10 cellular contexts compared by ENCODE assay signal in genomic region chr2:136057023-136057801, GRCh38.
DNase-seq lines count a peak whose midpoint lies in the region; ATAC-seq and TF ChIP-seq lines count a peak whose summit lies in the region.
"Had no signal": no experiment of that assay in that cellular context is flagged by ENCODE, and none has a peak within 500 bp of the region (broad histone marks: within the 10 kb centered on the region; RNA-seq: fewer than 3 reads in every experiment).

No MANE protein-coding gene starts in this region.

- TF ChIP-seq CTCF in GM12864 (IDR thresholded peaks at IDR 0.05; ENCODE audit: low read depth, low read length, missing control alignments) = no peak
- TF ChIP-seq CTCF in endodermal cell (conservative IDR thresholded peaks at IDR 0.05) = no peak
- TF ChIP-seq CTCF in WTC11 (IDR thresholded peaks at IDR 0.05) = no peak

- CTCF ChIA-PET in WTC11 (lab: Charles Lee) = interaction anchor here (1.1 to 1.7 kb wide), 2 partner anchors 60 to 143 kb away, joined by 3 to 5 read pairs; no protein-coding TSS in a partner anchor

- peaks cover 6% of the 10 kb centered on the region for H3K9me3 Mint-ChIP-seq in central memory CD8-positive, alpha-beta T cell
- H3K9me3 Mint-ChIP-seq in endodermal cell = no peaks in the 10 kb centered on the region
- H3K9me3 Mint-ChIP-seq in WTC11 = peaks cover 4% of the 10 kb centered on the region

- H3K9me3 ChIP-seq in endodermal cell (ENCODE audit: control insufficient read depth, low read length) = no peaks in the 10 kb centered on the region
- H3K9me3 ChIP-seq: upper lobe of right lung had no signal

- no peaks in the 10 kb centered on the region for H3K36me3 Mint-ChIP-seq in central memory CD8-positive, alpha-beta T cell (ENCODE audit: insufficient read depth)
- H3K36me3 Mint-ChIP-seq in endodermal cell (ENCODE audit: low read depth) (no peaks in the 10 kb centered on the region), WTC11 (no peaks in the 10 kb centered on the region)

- H3K4me1 Mint-ChIP-seq in central memory CD8-positive, alpha-beta T cell = peaks cover 56% of the 10 kb centered on the region
- H3K4me1 Mint-ChIP-seq in endodermal cell = peaks cover 19% of the 10 kb centered on the region
- H3K4me1 Mint-ChIP-seq in WTC11 = peaks cover 13% of the 10 kb centered on the region

- no peak overlapping the region for H3K9ac ChIP-seq in endodermal cell (ENCODE audit: extremely low read depth, low read length, poor library complexity, severe bottlenecking)

- 93 to 95% methylated on average over 4 to 6 of the region's 6 CpGs for WGBS in endodermal cell (ENCODE audit: insufficient coverage in 1 of 2, insufficient read length in 1 of 2), 2 experiments

- peak overlapping the region; percentile 96 for H3K27ac Mint-ChIP-seq in central memory CD8-positive, alpha-beta T cell (ENCODE audit: low read depth)
- no peak overlapping the region for H3K27ac Mint-ChIP-seq in endodermal cell
- H3K27ac Mint-ChIP-seq in WTC11 = no peak overlapping the region

- ATAC-seq in GM21447 (IDR thresholded peaks at IDR 0.05; ENCODE audit: unreplicated experiment) = peak; percentile 39
- ATAC-seq in HG03460 (IDR thresholded peaks at IDR 0.05; ENCODE audit: unreplicated experiment) = peak; percentile 25
- ATAC-seq in central memory CD8-positive, alpha-beta T cell (replicated peaks; ENCODE audit: extremely low read depth, poor library complexity, severe bottlenecking) = peak; percentile 74
- ATAC-seq in WTC11 = no peak

- DNase-seq in GM12864 (ENCODE audit: low read depth) = peak; percentile 26
- DNase-seq in central memory CD8-positive, alpha-beta T cell (ENCODE audit: low spot score in 2 of 2) = peak in 1 of 2 donors; percentile 23
- no peak for DNase-seq in medulla oblongata (ENCODE audit: extremely low spot score)
- DNase-seq in NCI-H1930 (lab: John Stamatoyannopoulos, UW) = no peak
- no peak for DNase-seq in endodermal cell
- no peak for DNase-seq in WTC11 (ENCODE audit: low spot score)
- DNase-seq: upper lobe of right lung had no signal

- peak overlapping the region; percentile 23 for H3K4me3 Mint-ChIP-seq in central memory CD8-positive, alpha-beta T cell
- H3K4me3 Mint-ChIP-seq in endodermal cell (no peak overlapping the region), WTC11 (no peak overlapping the region)

- POLR2A ChIA-PET in WTC11 (lab: Charles Lee) = no interaction called here

- H3K4me3 ChIP-seq in GM12864 (ENCODE audit: low read depth, low read length) (no peak overlapping the region; the same call in 1 of the 2 replicates), endodermal cell (ENCODE audit: low read length) (no peak overlapping the region)
- H3K4me3 ChIP-seq: upper lobe of right lung had no signal

- no peak overlapping the region for H3K27ac ChIP-seq in endodermal cell (ENCODE audit: low read depth, low read length)
- H3K27ac ChIP-seq: RWPE1, upper lobe of right lung had no signal

- no peaks in the 10 kb centered on the region for H3K4me1 ChIP-seq in endodermal cell (ENCODE audit: control insufficient read depth, insufficient read depth, low read length)
- H3K4me1 ChIP-seq: upper lobe of right lung had no signal

- H3K27me3 ChIP-seq in endodermal cell (ENCODE audit: control insufficient read depth, insufficient read depth, low read length, poor library complexity, severe bottlenecking) = no peaks in the 10 kb centered on the region
- H3K27me3 ChIP-seq: upper lobe of right lung had no signal

- no peaks in the 10 kb centered on the region for H3K27me3 Mint-ChIP-seq in central memory CD8-positive, alpha-beta T cell
- H3K27me3 Mint-ChIP-seq in endodermal cell (ENCODE audit: insufficient read depth) (peaks cover 9% of the 10 kb centered on the region), WTC11 (ENCODE audit: low read depth) (no peaks in the 10 kb centered on the region)

- H3K36me3 ChIP-seq in endodermal cell (ENCODE audit: control insufficient read depth, insufficient read depth, low read length) = no peaks in the 10 kb centered on the region
- H3K36me3 ChIP-seq: upper lobe of right lung had no signal

TF ChIP-seq in WTC11, 78 proteins besides CTCF, POLR2A, EP300 and RAD21:
- TF ChIP-seq ATF2 (CRISPR knock-in tag; IDR thresholded peaks at IDR 0.05; ENCODE audit: borderline replicate concordance, low read depth) = no peak
- TF ChIP-seq SMAD4 (CRISPR knock-in tag; IDR thresholded peaks at IDR 0.05) = no peak
- TF ChIP-seq GABPB1 (CRISPR knock-in tag; IDR thresholded peaks at IDR 0.05) = no peak
- TF ChIP-seq ZBTB21 (CRISPR knock-in tag; IDR thresholded peaks at IDR 0.05; ENCODE audit: borderline replicate concordance) = no peak
- TF ChIP-seq TCF7 (CRISPR knock-in tag; IDR thresholded peaks at IDR 0.05; ENCODE audit: low read depth) = no peak
- no peak for TF ChIP-seq CDX4 (CRISPR knock-in tag; IDR thresholded peaks at IDR 0.05; ENCODE audit: borderline replicate concordance)
- no peak for TF ChIP-seq ZNF263 (CRISPR knock-in tag; IDR thresholded peaks at IDR 0.05; ENCODE audit: low read depth)
- TF ChIP-seq USF1 (CRISPR knock-in tag; IDR thresholded peaks at IDR 0.05) = no peak
- no peak for TF ChIP-seq HMGA2 (CRISPR knock-in tag; IDR thresholded peaks at IDR 0.05)
- TF ChIP-seq FOXP4 (CRISPR knock-in tag; IDR thresholded peaks at IDR 0.05) = no peak
- TF ChIP-seq ZNF121 (CRISPR knock-in tag; IDR thresholded peaks at IDR 0.05) = no peak
- no peak for TF ChIP-seq MAX (CRISPR knock-in tag; IDR thresholded peaks at IDR 0.05)
